In the genomic region with DNA sequence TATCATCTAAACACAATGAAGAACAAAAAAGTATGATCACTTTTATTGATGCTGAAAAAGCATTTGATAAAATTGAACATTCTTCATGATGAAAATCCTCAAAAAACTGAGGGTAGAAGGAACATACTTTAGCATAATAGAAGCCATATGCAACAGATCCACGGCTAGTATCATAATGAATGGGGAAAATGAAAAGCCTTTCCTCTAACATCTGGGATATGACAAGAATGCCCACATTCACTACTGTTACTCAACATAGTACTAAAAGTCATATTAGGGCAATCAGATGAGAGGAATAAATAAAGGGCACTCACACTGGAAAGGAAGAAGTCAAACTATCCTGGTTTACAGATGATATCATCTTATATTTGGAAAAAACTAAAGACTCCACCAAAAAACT, we compare ENCODE assay signal across 22 cellular contexts.
"Had no signal": no experiment of that assay in that cellular context is flagged by ENCODE, and none has a peak within 500 bp of the region (broad histone marks: within the 10 kb centered on the region; RNA-seq: fewer than 3 reads in every experiment).

No MANE protein-coding gene starts in this region.

- H3K4me1 ChIP-seq: lower lobe of right lung, pancreas, right lobe of liver, upper lobe of right lung, vagina had no signal

- ATAC-seq: effector memory CD8-positive, alpha-beta T cell; left ventricle myocardium superior; lower lobe of right lung; mucosa of descending colon; natural killer cell treated with Interleukin-12 subunit alpha and Interleukin-12 subunit beta and Interleukin-15 and Interleukin-18, amount 100 ng/mL, for 72 hours; pancreas; right lobe of liver; stimulated activated naive B cell treated with anti-CD40 and anti-IgM and Interleukin-4, amounts not matched to agents 10 μg/mL and 1 μg/mL and 100 μg/mL, for 72 hours; upper lobe of right lung had no signal

- DNase-seq: cortex of kidney; effector memory CD8-positive, alpha-beta T cell; erythroblast; esophagus squamous epithelium; foreskin melanocyte; glutamatergic neuron; left ventricle myocardium superior; lower lobe of right lung; mucosa of descending colon; naive B cell; pancreas; right lobe of liver; small intestine; stimulated activated CD4-positive, alpha-beta T cell treated with anti-CD3 and anti-CD28 coated beads, Interleukin-15, amount 100 ng/mL, for 24 hours; stimulated activated CD4-positive, alpha-beta T cell treated with anti-CD3 and anti-CD28 coated beads, Interleukin-2, amount 100 ng/mL, for 48 hours; stimulated activated naive B cell treated with anti-CD40 and anti-IgM and Interleukin-4, amounts not matched to agents 10 μg/mL and 1 μg/mL and 100 μg/mL, for 72 hours; upper lobe of right lung had no signal

- H3K4me3 ChIP-seq: esophagus squamous epithelium, lower lobe of right lung, mucosa of descending colon, pancreas, right lobe of liver, thoracic aorta, tibial nerve, upper lobe of right lung, vagina had no signal

- H3K27me3 ChIP-seq: esophagus squamous epithelium, neutrophil, pancreas, right lobe of liver, tibial nerve, upper lobe of right lung, vagina had no signal

- H3K36me3 ChIP-seq: esophagus squamous epithelium, lower lobe of right lung, neutrophil, pancreas, right lobe of liver, thoracic aorta, tibial nerve, upper lobe of right lung, vagina had no signal

- H3K27ac ChIP-seq: esophagus squamous epithelium, lower lobe of right lung, neutrophil, pancreas, right lobe of liver, thoracic aorta, tibial nerve, upper lobe of right lung, vagina had no signal

- H3K9me3 ChIP-seq: neutrophil, right lobe of liver, thoracic aorta, upper lobe of right lung had no signal
